ENCODE assay signal across 10 cellular contexts in the genomic region with DNA sequence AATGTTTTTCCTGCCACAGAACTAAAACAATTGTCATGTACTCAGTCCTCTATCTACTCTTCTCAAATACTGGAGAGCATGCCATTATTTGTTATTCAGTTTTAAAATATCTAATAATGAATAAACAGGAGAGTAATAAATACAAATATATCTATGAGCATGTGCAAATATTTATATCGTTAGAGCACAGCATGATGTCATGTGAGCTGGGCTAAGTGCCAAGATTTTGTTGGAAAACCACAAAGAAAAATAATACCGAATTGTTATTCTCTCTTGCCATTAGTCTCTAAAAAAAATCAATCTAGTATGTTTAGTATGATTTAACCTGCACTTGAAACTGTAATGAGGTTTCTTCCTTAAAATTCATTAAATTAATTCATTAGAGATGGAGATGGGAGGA.
DNase-seq lines count a peak whose midpoint lies in the region; ATAC-seq and TF ChIP-seq lines count a peak whose summit lies in the region.
"Had no signal": no experiment of that assay in that cellular context is flagged by ENCODE, and none has a peak within 500 bp of the region (broad histone marks: within the 10 kb centered on the region; RNA-seq: fewer than 3 reads in every experiment).

No MANE protein-coding gene starts in this region.

- no peak for TF ChIP-seq CTCF in smooth muscle cell (IDR thresholded peaks at IDR 0.05; ENCODE audit: borderline replicate concordance, insufficient read depth, poor library complexity, severe bottlenecking)

- H4K20me1 ChIP-seq in smooth muscle cell (ENCODE audit: low read depth) = no peaks in the 10 kb centered on the region

- H3K4me1 ChIP-seq in smooth muscle cell (ENCODE audit: low read depth) = no peaks in the 10 kb centered on the region
- H3K4me1 ChIP-seq: transverse colon had no signal

- H3K79me2 ChIP-seq in smooth muscle cell (ENCODE audit: low read depth) = no peaks in the 10 kb centered on the region

- H3K36me3 ChIP-seq in smooth muscle cell (ENCODE audit: low read depth) = no peaks in the 10 kb centered on the region

- WGBS in smooth muscle cell (ENCODE audit: low lambda C conversion rate) = 67% methylated on average over 2 of the region's 2 CpGs

- DNase-seq in NCI-H2196 (lab: John Stamatoyannopoulos, UW; ENCODE audit: unreplicated experiment) = peak; percentile 47
- no peak for DNase-seq in NCI-H2196 treated with DMSO at 0.1 percent for 48 hours (lab: John Stamatoyannopoulos, UW; ENCODE audit: unreplicated experiment)
- DNase-seq in NCI-H226 = peak; percentile 28
- peak; percentile 13 to 28 for DNase-seq in erythroblast (lab: John Stamatoyannopoulos, UW)
- no peak for DNase-seq in smooth muscle cell (lab: John Stamatoyannopoulos, UW; ENCODE audit: unreplicated experiment)
- DNase-seq in effector CD8-positive, alpha-beta T cell (lab: John Stamatoyannopoulos, UW) = no peak
- DNase-seq in OCI-M2 (lab: John Stamatoyannopoulos, UW; ENCODE audit: unreplicated experiment) = no peak
- DNase-seq: activated CD8-positive, alpha-beta memory T cell treated with anti-CD3 and anti-CD28 coated beads, Interleukin-2, amount 10 ng/mL, durations not matched to agents 7 days and 5 days; transverse colon had no signal

- ATAC-seq in HG03175 (IDR thresholded peaks at IDR 0.05; ENCODE audit: unreplicated experiment) = no peak
- ATAC-seq: activated CD8-positive, alpha-beta memory T cell treated with anti-CD3 and anti-CD28 coated beads, Interleukin-2, amount 10 ng/mL, durations not matched to agents 7 days and 5 days had no signal

- TF ChIP-seq POLR2A in erythroblast (IDR thresholded peaks at IDR 0.05; ENCODE audit: low read length) = no peak

- no peak overlapping the region for H3K9ac ChIP-seq in smooth muscle cell (ENCODE audit: low read depth)

- H3K9me3 ChIP-seq in smooth muscle cell (replicated peaks; ENCODE audit: low read depth) = no peaks in the 10 kb centered on the region

- no peaks in the 10 kb centered on the region for H3F3A ChIP-seq in smooth muscle cell (ENCODE audit: low read depth)

- no peaks in the 10 kb centered on the region for H3K27me3 ChIP-seq in smooth muscle cell (ENCODE audit: low read depth)
- H3K27me3 ChIP-seq: transverse colon had no signal

- H3K4me2 ChIP-seq in smooth muscle cell = no peak overlapping the region

- H3K4me3 ChIP-seq in smooth muscle cell = no peak overlapping the region
- H3K4me3 ChIP-seq: transverse colon had no signal

- H3K27ac ChIP-seq in smooth muscle cell (ENCODE audit: low read depth) = peak overlapping the region; percentile 28
- H3K27ac ChIP-seq: transverse colon had no signal

- H2AFZ ChIP-seq in smooth muscle cell (ENCODE audit: low read depth) = no peak overlapping the region

Comparison
In these comparisons a context has a peak if more than half of its experiments do, and no peak if none do; other contexts are left out.
1. DNase-seq: peak in NCI-H2196 (single experiment), NCI-H226 (single experiment) and erythroblast (2 of 2); none in NCI-H2196 treated with DMSO at 0.1 percent for 48 hours (single experiment), smooth muscle cell (single experiment), effector CD8-positive, alpha-beta T cell (single experiment) and OCI-M2 (single experiment).